Comparison of ENCODE assay signal across 8 cellular contexts in the genomic region with DNA sequence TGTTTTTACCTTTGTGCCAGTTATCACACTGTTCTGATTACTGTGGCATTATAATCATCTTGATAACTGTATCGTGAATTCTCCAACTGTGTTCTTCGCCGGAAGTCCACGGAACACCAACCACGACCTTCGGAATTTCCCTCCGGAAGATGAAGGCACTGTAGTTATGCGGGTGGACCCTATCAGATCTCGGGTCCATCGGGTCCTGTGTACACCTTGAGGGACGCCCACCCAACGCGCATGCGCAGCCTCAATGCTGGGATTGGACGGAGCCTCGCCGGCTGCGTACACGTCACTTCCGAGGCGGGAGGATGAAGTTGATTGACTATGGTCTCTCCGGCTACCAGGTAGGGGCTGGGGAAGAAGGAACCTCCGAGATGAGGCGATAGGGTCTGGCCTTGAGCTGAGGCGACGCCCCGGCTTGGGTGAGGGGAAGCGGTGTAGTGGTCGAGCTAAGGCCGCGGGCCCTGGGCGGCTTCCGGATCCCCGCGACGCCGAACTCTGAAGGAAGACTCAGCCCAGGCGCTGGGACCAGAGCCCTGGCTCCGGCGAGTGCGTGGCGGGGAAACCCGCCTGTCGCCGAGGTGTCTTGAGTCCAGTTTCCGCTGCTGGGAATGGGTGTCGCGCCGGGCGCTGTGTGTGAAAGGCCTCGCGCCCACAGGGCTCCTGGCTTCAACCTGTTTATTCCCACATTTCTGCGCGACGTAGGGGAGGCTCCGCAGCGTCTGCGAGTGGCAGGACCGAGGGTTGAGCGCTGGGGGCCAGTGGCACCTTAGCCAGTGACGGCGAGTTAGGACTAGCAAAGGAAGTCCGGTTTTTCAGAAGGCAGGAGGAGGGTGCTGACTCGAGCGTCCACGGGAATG. TPM values are rescaled to one million over a fixed set of nuclear protein-coding genes. Genes with fewer than 3 reads are reported as not detected.
DNase-seq lines count a peak whose midpoint lies in the region; ATAC-seq, FAIRE-seq and TF ChIP-seq lines count a peak whose summit lies in the region.

Gene DHRS7B (plus strand): TSS at position 320 of the 863 bp plus-strand sequence. CDS start 8 bp downstream, at position 328.

- H3K27me3 ChIP-seq in bronchial epithelial cell (ENCODE audit: control insufficient read depth, insufficient read depth, low read length) (no peaks in the 10 kb centered on the region), smooth muscle cell (ENCODE audit: low read depth) (no peaks in the 10 kb centered on the region)

- no peak for FAIRE-seq in bronchial epithelial cell (lab: Jason Lieb, UNC)

- H3F3A ChIP-seq in smooth muscle cell (ENCODE audit: low read depth) = no peaks in the 10 kb centered on the region

- DNase-seq in ACHN = peak; percentile 96
- DNase-seq in NCI-H2196 treated with DMSO at 0.1 percent for 48 hours (lab: John Stamatoyannopoulos, UW; ENCODE audit: unreplicated experiment) = peak; percentile 80
- peak; percentile 93 for DNase-seq in bronchial epithelial cell (ENCODE audit: low read depth)
- peak; percentile 98 for DNase-seq in iPS-NIHi11 (ENCODE audit: low spot score)
- peak; percentile 75 for DNase-seq in smooth muscle cell (lab: John Stamatoyannopoulos, UW; ENCODE audit: unreplicated experiment)

- H4K20me1 ChIP-seq in smooth muscle cell (ENCODE audit: low read depth) = no peaks in the 10 kb centered on the region

- in situ Hi-C loops in ACHN (cut with HindIII; ENCODE audit: low pct_ligation_motif_present, low pct_unique_long_range_greater_than_20kb, low sequenced_read_pairs) = no loop called here

- TF ChIP-seq CTCF in WI38 (IDR thresholded peaks at IDR 0.05; ENCODE audit: low read depth, low read length) (no peak), bronchial epithelial cell (IDR thresholded peaks at IDR 0.05; ENCODE audit: insufficient read depth, low read length, severe bottlenecking) (no peak), smooth muscle cell (IDR thresholded peaks at IDR 0.05; ENCODE audit: borderline replicate concordance, insufficient read depth, poor library complexity, severe bottlenecking) (no peak)

- H3K36me3 ChIP-seq in bronchial epithelial cell (ENCODE audit: control insufficient read depth, insufficient read depth, low read length) (no peaks in the 10 kb centered on the region), smooth muscle cell (ENCODE audit: low read depth) (no peaks in the 10 kb centered on the region)

- peak within 1 kb of the TSS; percentile 77 for H3K9ac ChIP-seq in smooth muscle cell (ENCODE audit: low read depth)

- peaks cover 27% of the 10 kb centered on the region for H3K79me2 ChIP-seq in smooth muscle cell (ENCODE audit: low read depth)

- ATAC-seq in GM18870 (IDR thresholded peaks at IDR 0.05; ENCODE audit: unreplicated experiment) (peak; percentile 94), HG03135 (IDR thresholded peaks at IDR 0.05; ENCODE audit: unreplicated experiment) (peak; percentile 94)

- 1% methylated on average over 66 of the region's 66 CpGs for WGBS in smooth muscle cell (ENCODE audit: low lambda C conversion rate)

- H3K4me3 ChIP-seq in WI38 (ENCODE audit: low read depth, low read length) = peak within 1 kb of the TSS; percentile 94
- peak within 1 kb of the TSS; percentile 74 for H3K4me3 ChIP-seq in bronchial epithelial cell (ENCODE audit: low read depth, low read length)
- H3K4me3 ChIP-seq in smooth muscle cell = peak within 1 kb of the TSS; percentile 72

- H3K4me2 ChIP-seq in smooth muscle cell = peak within 1 kb of the TSS; percentile 88

- H2AFZ ChIP-seq in smooth muscle cell (ENCODE audit: low read depth) = peak within 1 kb of the TSS; percentile 91

- H3K4me1 ChIP-seq in smooth muscle cell (ENCODE audit: low read depth) = peaks cover 8% of the 10 kb centered on the region

- peak within 1 kb of the TSS; percentile 80 for H3K27ac ChIP-seq in smooth muscle cell (ENCODE audit: low read depth)

- H3K9me3 ChIP-seq in smooth muscle cell (replicated peaks; ENCODE audit: low read depth) = no peaks in the 10 kb centered on the region

RNA-seq across cellular contexts. Expression of gene DHRS7B, which starts in this region (rescaled TPM):
- total RNA-seq in bronchial epithelial cell = 24.7 and 29.6 TPM in 2 replicates
- 27.9 and 32.5 TPM in 2 replicates for total RNA-seq in smooth muscle cell
- 30.0 and 36.8 TPM in 2 replicates for polyA plus RNA-seq in smooth muscle cell

Comparison
In these comparisons a context has a peak if more than half of its experiments do, and no peak if none do; other contexts are left out.
1. Peak in every context shown above with its lines: DNase-seq, ATAC-seq, H3K4me3 ChIP-seq and H3K27ac ChIP-seq.